In the genomic region with DNA sequence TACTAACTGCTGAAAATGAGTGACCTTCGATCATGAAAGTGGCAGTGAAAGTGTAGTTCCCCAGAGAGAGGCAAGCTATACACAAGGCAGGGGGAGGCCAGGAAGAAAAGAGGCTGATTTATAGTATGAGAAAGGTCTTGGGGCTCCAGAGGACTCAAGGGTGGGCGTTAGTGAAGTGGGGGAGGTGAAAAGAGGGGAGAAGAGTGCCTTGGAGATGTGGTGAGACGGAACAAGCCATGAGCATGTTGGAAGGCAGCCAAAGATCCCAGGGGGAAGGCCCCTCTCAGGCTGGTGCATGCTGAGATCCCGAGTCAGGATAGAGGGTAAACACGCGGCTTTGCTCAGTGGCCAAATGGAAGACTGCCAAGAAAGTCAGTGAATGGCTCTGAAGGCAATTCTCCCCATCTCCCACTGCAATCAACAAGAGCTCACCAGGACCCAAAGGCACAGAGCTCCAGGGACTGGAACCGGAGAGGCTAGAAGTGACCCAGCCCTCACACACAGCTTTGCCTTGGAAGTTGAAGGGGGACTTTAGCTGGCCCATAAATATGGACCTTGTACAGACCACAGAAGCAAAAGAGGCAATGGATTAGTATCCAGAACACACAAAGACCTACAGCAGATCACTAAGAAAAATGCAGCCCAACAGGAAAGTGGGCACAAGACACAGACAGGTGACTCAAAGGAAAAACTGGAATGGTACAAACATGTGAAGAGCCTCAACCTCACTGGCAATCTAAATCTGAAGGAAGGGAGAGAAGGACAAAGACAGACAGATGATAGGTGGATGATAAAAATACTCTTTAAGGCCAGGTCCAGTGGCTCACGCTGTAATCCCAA, we compare ENCODE assay signal across 9 cellular contexts. TPM values are rescaled to one million over a fixed set of nuclear protein-coding genes. Genes with fewer than 3 reads are reported as not detected.
DNase-seq lines count a peak whose midpoint lies in the region; ATAC-seq and TF ChIP-seq lines count a peak whose summit lies in the region.
"Had no signal": no experiment of that assay in that cellular context is flagged by ENCODE, and none has a peak within 500 bp of the region (broad histone marks: within the 10 kb centered on the region; RNA-seq: fewer than 3 reads in every experiment).

No MANE protein-coding gene starts in this region.

- TF ChIP-seq POLR2A in right lobe of liver (IDR thresholded peaks at IDR 0.05) = no peak

- H3K36me3 ChIP-seq in adipocyte (ENCODE audit: control insufficient read depth, insufficient read depth, low read length, severe bottlenecking) = no peaks in the 10 kb centered on the region
- H3K36me3 ChIP-seq in right lobe of liver = no peaks in the 10 kb centered on the region

- ATAC-seq in right lobe of liver = peak; percentile 64 to 80 (median 75)
- ATAC-seq in GM19351 (IDR thresholded peaks at IDR 0.05; ENCODE audit: unreplicated experiment) = no peak

- peak overlapping the region in 1 of 3 donors; percentile 1 for H3K27ac ChIP-seq in right lobe of liver

- intact Hi-C loops in right lobe of liver (cut with DNase I) = no loop called here

- H3K27me3 ChIP-seq in adipocyte (replicated peaks; ENCODE audit: control insufficient read depth, insufficient read depth, low read length) (no peaks in the 10 kb centered on the region), right lobe of liver (no peaks in the 10 kb centered on the region)

- no peak overlapping the region for H3K4me3 ChIP-seq in adipocyte (ENCODE audit: low read length)
- H3K4me3 ChIP-seq in right lobe of liver = no peak overlapping the region

- in situ Hi-C loops in GM13977 (cut with MboI; ENCODE audit: low pct_unique_long_range_greater_than_20kb, low sequenced_read_pairs, unreplicated experiment) = no loop called here

- H3K9me3 ChIP-seq in adipocyte (ENCODE audit: control insufficient read depth, low read length) = no peaks in the 10 kb centered on the region
- no peaks in the 10 kb centered on the region for H3K9me3 ChIP-seq in right lobe of liver

- no peak for TF ChIP-seq CTCF in right lobe of liver (IDR thresholded peaks at IDR 0.05)
- no peak for TF ChIP-seq CTCF in GM13977 (IDR thresholded peaks at IDR 0.05; ENCODE audit: extremely low read depth, insufficient read depth, missing control alignments)

- no peak overlapping the region for H3K9ac ChIP-seq in adipocyte (ENCODE audit: low read length)

- peaks cover 15% of the 10 kb centered on the region for H3K4me1 ChIP-seq in adipocyte (ENCODE audit: control insufficient read depth, insufficient read depth, low read length)
- H3K4me1 ChIP-seq in right lobe of liver = peaks cover 0 to 36% (median 10%) of the 10 kb centered on the region in 4 donors

- 24% methylated on average over 8 of the region's 8 CpGs for WGBS in right lobe of liver (ENCODE audit: insufficient coverage, low coverage, low lambda C conversion rate, missing lambda C conversion rate)

- peak; percentile 99 for DNase-seq in COR-L47 (lab: John Stamatoyannopoulos, UW)
- DNase-seq in NCI-H187 (lab: John Stamatoyannopoulos, UW) = peak; percentile 64 to 90
- DNase-seq in adipocyte (ENCODE audit: low read depth) = peak; percentile 62
- peak; percentile 66 to 71 (median 66) for DNase-seq in right lobe of liver
- no peak for DNase-seq in superior temporal gyrus (ENCODE audit: extremely low spot score)
- DNase-seq in SW480 (ENCODE audit: low spot score) = no peak
- DNase-seq in GM13977 (ENCODE audit: low spot score) = no peak
- DNase-seq: CD4-positive, CD25-positive, alpha-beta regulatory T cell had no signal

RNA-seq across cellular contexts. Expression of a gene that starts 49.6 kb away (rescaled TPM):
- under 1 TPM in 4 of 6 experiments, not detected in 2; 0.25 to 0.62 (median 0.37) TPM for total RNA-seq in right lobe of liver

RNA-seq across cellular contexts. Expression of a gene that starts 49.6 kb away (rescaled TPM):
- 10 to 100 TPM in 2 of 6 experiments, 1 to 10 TPM in 4; 8.0 to 17.0 (median 9.8) TPM for total RNA-seq in right lobe of liver

Comparison
In these comparisons a context has a peak if more than half of its experiments do, and no peak if none do; other contexts are left out.
1. DNase-seq: peak in COR-L47 (single experiment), NCI-H187 (2 of 2), adipocyte (single experiment) and right lobe of liver (3 of 3); none in superior temporal gyrus (single experiment), SW480 (single experiment) and GM13977 (single experiment).